Comparison of ENCODE assay signal across 21 cellular contexts in genomic region chr2:101089942-101090799, GRCh38.
"Had no signal": no experiment of that assay in that cellular context is flagged by ENCODE, and none has a peak within 500 bp of the region (broad histone marks: within the 10 kb centered on the region; RNA-seq: fewer than 3 reads in every experiment).

No MANE protein-coding gene starts in this region.

- H3K27me3 ChIP-seq: cardiac muscle cell, foreskin keratinocyte, right atrium auricular region, tibial artery had no signal

- H3K36me3 ChIP-seq: cardiac muscle cell, prostate gland, right atrium auricular region had no signal

- H3K4me1 ChIP-seq: foreskin keratinocyte, prostate gland had no signal

- ATAC-seq: activated CD8-positive, alpha-beta T cell treated with anti-CD3 and anti-CD28 coated beads, Interleukin-2, amount 10 ng/mL, durations not matched to agents 7 days and 5 days; foreskin keratinocyte had no signal

- H3K9me3 ChIP-seq: prostate gland, right atrium auricular region, tibial artery had no signal

- H3K9me3 Mint-ChIP-seq: activated CD4-positive, alpha-beta T cell treated with anti-CD3 and anti-CD28 coated beads, Interleukin-2, amount 10 ng/mL, durations not matched to agents 7 days and 5 days; activated naive CD8-positive, alpha-beta T cell treated with anti-CD3 and anti-CD28 coated beads, Interleukin-2, amount 10 ng/mL, durations not matched to agents 7 days and 5 days; activated T-cell treated with anti-CD3 and anti-CD28 coated beads, Interleukin-2, amount 50 U/mL, for 24 hours; activated T-helper 2 cell treated with anti-CD3 and anti-CD28 coated beads, Interferon-gamma antibody, Interleukin-2, Interleukin-4, amounts not matched to agents 10 μg/mL and 5 μg/mL and 100 μg/mL, durations not matched to agents 14 hours and 24 hours and 36 hours had no signal

- H3K4me1 Mint-ChIP-seq: activated CD4-positive, alpha-beta T cell treated with anti-CD3 and anti-CD28 coated beads, Interleukin-2, amount 10 ng/mL, durations not matched to agents 7 days and 5 days; activated naive CD8-positive, alpha-beta T cell treated with anti-CD3 and anti-CD28 coated beads, Interleukin-2, amount 10 ng/mL, durations not matched to agents 7 days and 5 days; nephron progenitor cell had no signal

- H3K27me3 Mint-ChIP-seq: activated CD4-positive, alpha-beta T cell treated with anti-CD3 and anti-CD28 coated beads, Interleukin-2, amount 10 ng/mL, durations not matched to agents 7 days and 5 days had no signal

- H3K27ac ChIP-seq: cardiac muscle cell, foreskin keratinocyte, prostate gland, right atrium auricular region, tibial artery had no signal

- DNase-seq: activated CD4-positive, alpha-beta T cell treated with anti-CD3 and anti-CD28 coated beads, Interleukin-2, amount 10 ng/mL, durations not matched to agents 7 days and 5 days; activated CD8-positive, alpha-beta T cell treated with anti-CD3 and anti-CD28 coated beads, Interleukin-2, amount 10 ng/mL, durations not matched to agents 7 days and 5 days; activated naive CD4-positive, alpha-beta T cell treated with Interleukin-2 at 50 U/mL for 16 hours; activated naive CD8-positive, alpha-beta T cell treated with anti-CD3 and anti-CD28 coated beads, Interleukin-2, amount 10 ng/mL, durations not matched to agents 7 days and 5 days; activated T-cell treated with anti-CD3 and anti-CD28 coated beads, Interleukin-2, amount 50 U/mL, for 24 hours; amygdala; dermis blood vessel endothelial cell; foreskin keratinocyte; hypothalamus; midbrain; nephron progenitor cell; stimulated activated CD4-positive, alpha-beta T cell treated with anti-CD3 and anti-CD28 coated beads, Interleukin-12 subunit alpha, Interleukin-12 subunit beta, amount 100 ng/mL, for 4 hours; stimulated activated CD4-positive, alpha-beta T cell treated with anti-CD3 and anti-CD28 coated beads, Interleukin-1b, Interleukin-23, amount 100 ng/mL, for 48 hours; stimulated activated naive CD8-positive, alpha-beta T cell treated with anti-CD3 and anti-CD28 coated beads, Interleukin-15, Interleukin-2, amounts not matched to agents 100 U/mL and 50 U/mL, for 24 hours; substantia nigra; tibial artery had no signal

- H3K36me3 Mint-ChIP-seq: activated naive CD8-positive, alpha-beta T cell treated with anti-CD3 and anti-CD28 coated beads, Interleukin-2, amount 10 ng/mL, durations not matched to agents 7 days and 5 days had no signal

- H3K4me3 Mint-ChIP-seq: activated CD4-positive, alpha-beta T cell treated with anti-CD3 and anti-CD28 coated beads, Interleukin-2, amount 10 ng/mL, durations not matched to agents 7 days and 5 days; activated CD8-positive, alpha-beta T cell treated with anti-CD3 and anti-CD28 coated beads, Interleukin-2, amount 10 ng/mL, durations not matched to agents 7 days and 5 days; activated naive CD8-positive, alpha-beta T cell treated with anti-CD3 and anti-CD28 coated beads, Interleukin-2, amount 10 ng/mL, durations not matched to agents 7 days and 5 days; activated T-cell treated with anti-CD3 and anti-CD28 coated beads, Interleukin-2, amount 50 U/mL, for 24 hours; nephron progenitor cell had no signal

- H3K27ac Mint-ChIP-seq: activated CD4-positive, alpha-beta T cell treated with anti-CD3 and anti-CD28 coated beads, Interleukin-2, amount 10 ng/mL, durations not matched to agents 7 days and 5 days; activated CD8-positive, alpha-beta T cell treated with anti-CD3 and anti-CD28 coated beads, Interleukin-2, amount 10 ng/mL, durations not matched to agents 7 days and 5 days; activated naive CD8-positive, alpha-beta T cell treated with anti-CD3 and anti-CD28 coated beads, Interleukin-2, amount 10 ng/mL, durations not matched to agents 7 days and 5 days; activated T-cell treated with anti-CD3 and anti-CD28 coated beads, Interleukin-2, amount 50 U/mL, for 24 hours; activated T-helper 2 cell treated with anti-CD3 and anti-CD28 coated beads, Interferon-gamma antibody, Interleukin-2, Interleukin-4, amounts not matched to agents 10 μg/mL and 5 μg/mL and 100 μg/mL, durations not matched to agents 14 hours and 24 hours and 36 hours; nephron progenitor cell had no signal

- H3K4me3 ChIP-seq: cardiac muscle cell, lung, prostate gland, right atrium auricular region, tibial artery had no signal
